1 cellular context compared by ENCODE assay signal in genomic region chr1:225700164-225700740, GRCh38.
TF ChIP-seq lines count a peak whose summit lies in the region.

No MANE protein-coding gene starts in this region.

TF ChIP-seq in SK-N-SH, 30 proteins besides CTCF, POLR2A, EP300 and RAD21 (continued from another document):
- TF ChIP-seq MAX (IDR thresholded peaks at IDR 0.05; ENCODE audit: low read depth) = peak; percentile 75
- TF ChIP-seq USF1 (IDR thresholded peaks at IDR 0.05; ENCODE audit: borderline replicate concordance, low read depth) = peak; percentile 42; the same call in 1 of the 2 replicates
- peak; percentile 89 for TF ChIP-seq POLR2AphosphoS5 (IDR thresholded peaks at IDR 0.05; ENCODE audit: low read depth, low read length)
- peak; percentile 84 for TF ChIP-seq PBX3 (IDR thresholded peaks at IDR 0.05)
- no peak for TF ChIP-seq MXI1 (IDR thresholded peaks at IDR 0.05; ENCODE audit: low read depth, low read length)
- no peak for TF ChIP-seq CHD2 (IDR thresholded peaks at IDR 0.05; ENCODE audit: low read length, partially characterized antibody)
- TF ChIP-seq NFIC (IDR thresholded peaks at IDR 0.05; ENCODE audit: borderline replicate concordance) = peak; percentile 95
- TF ChIP-seq GABPA (IDR thresholded peaks at IDR 0.05; ENCODE audit: low read depth) = no peak
- TF ChIP-seq TAF1 (IDR thresholded peaks at IDR 0.05; ENCODE audit: borderline replicate concordance, low read depth, low read length) = peak; percentile 42; the same call in 1 of the 2 replicates
- no peak for TF ChIP-seq EZH2phosphoT487 (IDR thresholded peaks at IDR 0.05; ENCODE audit: borderline replicate concordance, low read depth)
- peak; percentile 96 for TF ChIP-seq JUND (IDR thresholded peaks at IDR 0.05)
- TF ChIP-seq YY1 (IDR thresholded peaks at IDR 0.05; ENCODE audit: low read depth) = peak; percentile 26; the same call in 1 of the 2 replicates
